ENCODE assay signal across 8 cellular contexts in genomic region chr6:6546318-6547110, GRCh38. TPM values are rescaled to one million over a fixed set of nuclear protein-coding genes. Genes with fewer than 3 reads are reported as not detected.
DNase-seq lines count a peak whose midpoint lies in the region; ATAC-seq and TF ChIP-seq lines count a peak whose summit lies in the region.

No MANE protein-coding gene starts in this region.

- intact Hi-C loops in breast epithelium (cut with DNase I; ENCODE audit: low total_unique reads): no loop called here

- no peak overlapping the region for H3K27ac ChIP-seq in RWPE2 (ENCODE audit: poor library complexity, severe bottlenecking)
- H3K27ac ChIP-seq in breast epithelium: peak overlapping the region in 1 of 2 donors; percentile 45

- DNase-seq in BE2C (peak; percentile 64), RWPE2 (ENCODE audit: low spot score) (no peak), breast epithelium (ENCODE audit: low spot score in 2 of 2) (no peak), islet precursor cell (peak; percentile 73), Ammon's horn (ENCODE audit: low spot score) (no peak)
- peak; percentile 24 for DNase-seq in stimulated activated CD4-positive, alpha-beta T cell treated with anti-CD3 and anti-CD28 coated beads, Interleukin-4, amount 100 ng/mL, for 1 hour

- peak overlapping the region; percentile 51 for H3K4me3 ChIP-seq in BE2C (ENCODE audit: low read depth, low read length)
- H3K4me3 ChIP-seq in RWPE2 (ENCODE audit: severe bottlenecking): peak overlapping the region; percentile 6
- H3K4me3 ChIP-seq in breast epithelium: peak overlapping the region; percentile 43 to 68 (median 51)

- H3K27me3 ChIP-seq in BE2C (peaks cover 24% of the 10 kb centered on the region), RWPE2 (ENCODE audit: insufficient read depth, poor library complexity, severe bottlenecking) (peaks cover 22% of the 10 kb centered on the region), breast epithelium (peaks cover 0 to 6% of the 10 kb centered on the region in 2 donors)

- H3K9me3 ChIP-seq in BE2C (no peaks in the 10 kb centered on the region), RWPE2 (ENCODE audit: severe bottlenecking) (no peaks in the 10 kb centered on the region), breast epithelium (no peaks in the 10 kb centered on the region)

- TF ChIP-seq CTCF in BE2C (IDR thresholded peaks at IDR 0.05; ENCODE audit: low read depth, low read length): no peak
- no peak for TF ChIP-seq CTCF in RWPE2 (IDR thresholded peaks at IDR 0.05; ENCODE audit: poor library complexity, severe bottlenecking)
- TF ChIP-seq CTCF in breast epithelium (IDR thresholded peaks at IDR 0.05): no peak

- TF ChIP-seq POLR2A in breast epithelium (IDR thresholded peaks at IDR 0.05): no peak

- H3K36me3 ChIP-seq in BE2C (no peaks in the 10 kb centered on the region), RWPE2 (ENCODE audit: low read depth) (no peaks in the 10 kb centered on the region), breast epithelium (no peaks in the 10 kb centered on the region)

- H3K4me1 ChIP-seq in BE2C: no peaks in the 10 kb centered on the region
- H3K4me1 ChIP-seq in RWPE2 (ENCODE audit: insufficient read depth, poor library complexity, severe bottlenecking): no peaks in the 10 kb centered on the region
- H3K4me1 ChIP-seq in breast epithelium: peaks cover 0 to 6% of the 10 kb centered on the region in 2 donors

- ATAC-seq in GM19025 (IDR thresholded peaks at IDR 0.05; ENCODE audit: low read depth, unreplicated experiment) (peak; percentile 43), HG03139 (IDR thresholded peaks at IDR 0.05; ENCODE audit: unreplicated experiment) (peak; percentile 46), RWPE2 (ENCODE audit: low read depth) (peak; percentile 69)

RNA-seq across cellular contexts. Expression of gene LY86, which starts 42.0 kb away (rescaled TPM):
- not detected for polyA plus RNA-seq in BE2C (2012; ENCODE audit: insufficient read depth, insufficient read length, low read depth)
- 1 to 10 TPM; 3.3 to 8.3 (median 3.4) TPM for total RNA-seq in breast epithelium

Comparison
In these comparisons a context has a peak if more than half of its experiments do, and no peak if none do; other contexts are left out.
1. DNase-seq: peak in BE2C (single experiment), islet precursor cell (single experiment) and stimulated activated CD4-positive, alpha-beta T cell treated with anti-CD3 and anti-CD28 coated beads, Interleukin-4, amount 100 ng/mL, for 1 hour (single experiment); none in RWPE2 (single experiment), breast epithelium (0 of 2) and Ammon's horn (single experiment).
2. Peak in every context shown above with its lines, with median percentiles within 50 percentile points of each other: H3K4me3 ChIP-seq and ATAC-seq.